24 cellular contexts compared by ENCODE assay signal in genomic region chr13:24887759-24888158, GRCh38.
A peak's percentile ranks its signal among the peaks of the same experiment; 100 is the strongest.
DNase-seq lines count a peak whose midpoint lies in the region; ATAC-seq and TF ChIP-seq lines count a peak whose summit lies in the region.
"Had no signal": no experiment of that assay in that cellular context is flagged by ENCODE, and none has a peak within 500 bp of the region (broad histone marks: within the 10 kb centered on the region; RNA-seq: fewer than 3 reads in every experiment).

No MANE protein-coding gene starts in this region.

- no peaks in the 10 kb centered on the region for H3K4me1 ChIP-seq in gastrocnemius medialis
- H3K4me1 ChIP-seq: upper lobe of right lung had no signal

- no peak for TF ChIP-seq CTCF in gastrocnemius medialis (IDR thresholded peaks at IDR 0.05 in 4 of 5, conservative IDR thresholded peaks at IDR 0.05 in 1 of 5)

- H3K27ac ChIP-seq in gastrocnemius medialis = no peak overlapping the region
- H3K27ac ChIP-seq: dorsolateral prefrontal cortex, upper lobe of right lung had no signal

- no peaks in the 10 kb centered on the region for H3K9me3 ChIP-seq in gastrocnemius medialis
- H3K9me3 ChIP-seq: upper lobe of right lung had no signal

- no peaks in the 10 kb centered on the region for H3K27me3 Mint-ChIP-seq in memory B cell
- H3K27me3 Mint-ChIP-seq: activated naive CD8-positive, alpha-beta T cell treated with anti-CD3 and anti-CD28 coated beads, Interleukin-2, amount 10 ng/mL, durations not matched to agents 7 days and 5 days; central memory CD8-positive, alpha-beta T cell; naive B cell had no signal

- H3K4me3 ChIP-seq in gastrocnemius medialis = no peak overlapping the region
- H3K4me3 ChIP-seq: dorsolateral prefrontal cortex, upper lobe of right lung had no signal

- peaks cover 35% of the 10 kb centered on the region for H3K36me3 Mint-ChIP-seq in memory B cell

- no peaks in the 10 kb centered on the region for H3K27me3 ChIP-seq in gastrocnemius medialis
- H3K27me3 ChIP-seq: dorsolateral prefrontal cortex, upper lobe of right lung had no signal

- ATAC-seq in GM18508 (IDR thresholded peaks at IDR 0.05; ENCODE audit: insufficient read depth, unreplicated experiment) (peak; percentile 68), GM21529 (IDR thresholded peaks at IDR 0.05; ENCODE audit: unreplicated experiment) (peak; percentile 79), HG03064 (IDR thresholded peaks at IDR 0.05; ENCODE audit: low read depth, unreplicated experiment) (peak; percentile 75), memory B cell (ENCODE audit: low read depth) (peak; percentile 73), sciatic nerve (no peak), gastrocnemius medialis (no peak)
- ATAC-seq: left lobe of liver, right cardiac atrium, upper lobe of right lung had no signal

- H3K4me1 Mint-ChIP-seq in memory B cell = peaks cover 15% of the 10 kb centered on the region
- H3K4me1 Mint-ChIP-seq: activated naive CD8-positive, alpha-beta T cell treated with anti-CD3 and anti-CD28 coated beads, Interleukin-2, amount 10 ng/mL, durations not matched to agents 7 days and 5 days; central memory CD8-positive, alpha-beta T cell had no signal

- H3K4me3 Mint-ChIP-seq in memory B cell = no peak overlapping the region
- H3K4me3 Mint-ChIP-seq: activated naive CD8-positive, alpha-beta T cell treated with anti-CD3 and anti-CD28 coated beads, Interleukin-2, amount 10 ng/mL, durations not matched to agents 7 days and 5 days; CD14-positive monocyte; central memory CD8-positive, alpha-beta T cell; naive B cell had no signal

- in situ Hi-C loops in gastrocnemius medialis (cut with MboI; ENCODE audit: low sequenced_read_pairs in 4 of 4) = no loop called here

- intact Hi-C loops in sciatic nerve (cut with DNase I) = no loop called here
- intact Hi-C loops in gastrocnemius medialis (cut with DNase I; ENCODE audit: low total_unique reads) = no loop called here

- no peaks in the 10 kb centered on the region for H3K36me3 ChIP-seq in gastrocnemius medialis

- TF ChIP-seq POLR2A in gastrocnemius medialis (IDR thresholded peaks at IDR 0.05) = no peak

- H3K9me3 Mint-ChIP-seq in memory B cell = no peaks in the 10 kb centered on the region
- H3K9me3 Mint-ChIP-seq: activated naive CD8-positive, alpha-beta T cell treated with anti-CD3 and anti-CD28 coated beads, Interleukin-2, amount 10 ng/mL, durations not matched to agents 7 days and 5 days; activated T-helper 2 cell treated with anti-CD3 and anti-CD28 coated beads, Interferon-gamma antibody, Interleukin-2, Interleukin-4, amounts not matched to agents 10 μg/mL and 5 μg/mL and 100 μg/mL, durations not matched to agents 14 hours and 24 hours and 36 hours; CD14-positive monocyte; central memory CD8-positive, alpha-beta T cell; naive B cell had no signal

- DNase-seq in memory B cell (ENCODE audit: low spot score in 2 of 2) (no peak), sciatic nerve (ENCODE audit: low spot score) (no peak), gastrocnemius medialis (no peak), SK-N-DZ (ENCODE audit: low spot score) (no peak)
- DNase-seq: activated CD4-positive, alpha-beta T cell treated with anti-CD3 and anti-CD28 coated beads, Interleukin-2, amount 50 U/mL, for 48 hours; activated CD4-positive, CD25-positive, alpha-beta regulatory T cell; activated CD8-positive, alpha-beta memory T cell treated with anti-CD3 and anti-CD28 coated beads, Interleukin-2, amount 50 U/mL, for 48 hours; activated naive CD8-positive, alpha-beta T cell treated with anti-CD3 and anti-CD28 coated beads, Interleukin-2, amount 10 ng/mL, durations not matched to agents 7 days and 5 days; dorsolateral prefrontal cortex; naive B cell; NCI-H187; NCI-H2227 treated with DMSO at 0.1 percent for 48 hours; NCI-H774; right cardiac atrium; stimulated activated CD4-positive, alpha-beta T cell treated with anti-CD3 and anti-CD28 coated beads, Interleukin-15, amount 100 ng/mL, for 24 hours; T-helper 9 cell; upper lobe of right lung had no signal

- H3K27ac Mint-ChIP-seq in memory B cell = no peak overlapping the region
- H3K27ac Mint-ChIP-seq: activated naive CD8-positive, alpha-beta T cell treated with anti-CD3 and anti-CD28 coated beads, Interleukin-2, amount 10 ng/mL, durations not matched to agents 7 days and 5 days; activated T-helper 2 cell treated with anti-CD3 and anti-CD28 coated beads, Interferon-gamma antibody, Interleukin-2, Interleukin-4, amounts not matched to agents 10 μg/mL and 5 μg/mL and 100 μg/mL, durations not matched to agents 14 hours and 24 hours and 36 hours had no signal

Comparison
In these comparisons a context has a peak if more than half of its experiments do, and no peak if none do; other contexts are left out.
1. ATAC-seq: peak in GM18508 (single experiment), GM21529 (single experiment), HG03064 (single experiment) and memory B cell (single experiment); none in sciatic nerve (single experiment) and gastrocnemius medialis (0 of 2).